In genomic region chr10:50683198-50683751, GRCh38 we compare ENCODE assay signal across 1 cellular context.
A peak's percentile ranks its signal among the peaks of the same experiment; 100 is the strongest.
TF ChIP-seq lines count a peak whose summit lies in the region.

No MANE protein-coding gene starts in this region.

TF ChIP-seq in K562, 482 proteins besides CTCF, POLR2A, EP300 and RAD21:
- TF ChIP-seq, protein P1, sequence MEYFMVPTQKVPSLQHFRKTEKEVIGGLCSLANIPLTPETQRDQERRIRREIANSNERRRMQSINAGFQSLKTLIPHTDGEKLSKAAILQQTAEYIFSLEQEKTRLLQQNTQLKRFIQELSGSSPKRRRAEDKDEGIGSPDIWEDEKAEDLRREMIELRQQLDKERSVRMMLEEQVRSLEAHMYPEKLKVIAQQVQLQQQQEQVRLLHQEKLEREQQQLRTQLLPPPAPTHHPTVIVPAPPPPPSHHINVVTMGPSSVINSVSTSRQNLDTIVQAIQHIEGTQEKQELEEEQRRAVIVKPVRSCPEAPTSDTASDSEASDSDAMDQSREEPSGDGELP (CRISPR knock-in tag; IDR thresholded peaks at IDR 0.05; ENCODE audit: borderline replicate concordance), result 0 out of 2 replicates have a peak, but pooled peaks have one; percentile 11
- peak; percentile 69; the same call in 1 of the 2 replicates for TF ChIP-seq ZBTB7A (IDR thresholded peaks at IDR 0.05; ENCODE audit: borderline replicate concordance, control insufficient read depth, low read depth, low read length)
